ENCODE assay signal across 29 cellular contexts in genomic region chr15:55518009-55518408, GRCh38. TPM values are rescaled to one million over a fixed set of nuclear protein-coding genes. Genes with fewer than 3 reads are reported as not detected.
"Had no signal": no experiment of that assay in that cellular context is flagged by ENCODE, and none has a peak within 500 bp of the region (broad histone marks: within the 10 kb centered on the region; RNA-seq: fewer than 3 reads in every experiment).

No MANE protein-coding gene starts in this region.

- H3K27me3 ChIP-seq: neural progenitor cell, ovary, right lobe of liver, sigmoid colon, stomach, thyroid gland, tibial nerve, upper lobe of left lung, vagina had no signal

- ATAC-seq: naive thymus-derived CD4-positive, alpha-beta T cell; natural killer cell; psoas muscle; right cardiac atrium; right lobe of liver; stimulated activated naive B cell treated with anti-CD40 and anti-IgM and Interleukin-4, amounts not matched to agents 10 μg/mL and 1 μg/mL and 100 μg/mL, for 72 hours had no signal

- H2AFZ ChIP-seq: neural progenitor cell, parathyroid adenoma had no signal

- H3K27ac ChIP-seq: neural progenitor cell, ovary, parathyroid adenoma, psoas muscle, right lobe of liver, sigmoid colon, stomach, thoracic aorta, thyroid gland, tibial nerve, upper lobe of left lung, vagina had no signal

- H3K9ac ChIP-seq: neural progenitor cell, parathyroid adenoma had no signal

- FAIRE-seq: small intestine, urothelium cell line had no signal

- H3K4me3 Mint-ChIP-seq: naive thymus-derived CD4-positive, alpha-beta T cell; natural killer cell; nephron; neural progenitor cell; stimulated activated naive B cell treated with anti-CD40 and anti-IgM and Interleukin-4, amounts not matched to agents 10 μg/mL and 1 μg/mL and 100 μg/mL, for 72 hours; stimulated activated naive CD8-positive, alpha-beta T cell treated with anti-CD3 and anti-CD28 coated beads, Interleukin-15, Interleukin-2, amounts not matched to agents 100 ng/mL and 50 ng/mL, for 24 hours had no signal

- H3K27ac Mint-ChIP-seq: naive thymus-derived CD4-positive, alpha-beta T cell; natural killer cell; nephron; neural progenitor cell; progenitor cell of endocrine pancreas; stimulated activated naive B cell treated with anti-CD40 and anti-IgM and Interleukin-4, amounts not matched to agents 10 μg/mL and 1 μg/mL and 100 μg/mL, for 72 hours; stimulated activated naive CD8-positive, alpha-beta T cell treated with anti-CD3 and anti-CD28 coated beads, Interleukin-15, Interleukin-2, amounts not matched to agents 100 ng/mL and 50 ng/mL, for 24 hours had no signal

- H3K9me3 Mint-ChIP-seq: natural killer cell; stimulated activated naive B cell treated with anti-CD40 and anti-IgM and Interleukin-4, amounts not matched to agents 10 μg/mL and 1 μg/mL and 100 μg/mL, for 72 hours; stimulated activated naive CD8-positive, alpha-beta T cell treated with anti-CD3 and anti-CD28 coated beads, Interleukin-15, Interleukin-2, amounts not matched to agents 100 ng/mL and 50 ng/mL, for 24 hours had no signal

- H3K36me3 ChIP-seq: neural progenitor cell, ovary, right lobe of liver, sigmoid colon, stomach, thoracic aorta, thyroid gland, tibial nerve, upper lobe of left lung, vagina had no signal

- H3K4me1 ChIP-seq: parathyroid adenoma, psoas muscle, right lobe of liver, sigmoid colon, stomach, tibial nerve, upper lobe of left lung, vagina had no signal

- H3K36me3 Mint-ChIP-seq: naive thymus-derived CD4-positive, alpha-beta T cell; natural killer cell; neural progenitor cell; stimulated activated naive B cell treated with anti-CD40 and anti-IgM and Interleukin-4, amounts not matched to agents 10 μg/mL and 1 μg/mL and 100 μg/mL, for 72 hours had no signal

- H3K4me2 ChIP-seq: neural progenitor cell had no signal

- H3K9me3 ChIP-seq: ovary, psoas muscle, right lobe of liver, sigmoid colon, stomach, thoracic aorta, thyroid gland, upper lobe of left lung, vagina had no signal

- H3K4me3 ChIP-seq: neural progenitor cell, ovary, psoas muscle, right lobe of liver, sigmoid colon, stomach, thoracic aorta, thyroid gland, tibial nerve, upper lobe of left lung, vagina had no signal

- DNase-seq: naive thymus-derived CD4-positive, alpha-beta T cell; natural killer cell; occipital lobe; ovary; posterior cingulate gyrus; psoas muscle; right cardiac atrium; right lobe of liver; sigmoid colon; small intestine; stimulated activated CD4-positive, alpha-beta T cell treated with anti-CD3 and anti-CD28 coated beads, Interleukin-1b, Interleukin-23, amount 100 ng/mL, for 48 hours; stimulated activated CD4-positive, alpha-beta T cell treated with anti-CD3 and anti-CD28 coated beads, Interleukin-4, amount 100 ng/mL, for 1 hour; stimulated activated CD4-positive, alpha-beta T cell treated with anti-CD3 and anti-CD28 coated beads, Interleukin-4, amount 100 ng/mL, for 4 hours; stimulated activated CD8-positive, alpha-beta memory T cell treated with anti-CD3 and anti-CD28 coated beads, Interleukin-4, amount 100 ng/mL, for 48 hours; stimulated activated naive B cell treated with anti-CD40 and anti-IgM and Interleukin-4, amounts not matched to agents 10 μg/mL and 1 μg/mL and 100 μg/mL, for 72 hours; stimulated activated naive CD4-positive, alpha-beta T cell treated with Interleukin-2 at 50 U/mL for 16 hours; stomach; thyroid gland; trophoblast cell; upper lobe of left lung had no signal

- H3K79me2 ChIP-seq: parathyroid adenoma had no signal

- H3K4me1 Mint-ChIP-seq: natural killer cell; stimulated activated naive B cell treated with anti-CD40 and anti-IgM and Interleukin-4, amounts not matched to agents 10 μg/mL and 1 μg/mL and 100 μg/mL, for 72 hours had no signal

RNA-seq across cellular contexts. Expression of gene DNAAF4, which starts 10.0 kb away (rescaled TPM):
- total RNA-seq: natural killer cell, vagina had no signal
